8 cellular contexts compared by ENCODE assay signal in genomic region chr9:114156311-114156657, GRCh38. TPM values are rescaled to one million over a fixed set of nuclear protein-coding genes. Genes with fewer than 3 reads are reported as not detected.
A peak's percentile ranks its signal among the peaks of the same experiment; 100 is the strongest.
DNase-seq lines count a peak whose midpoint lies in the region; ATAC-seq and TF ChIP-seq lines count a peak whose summit lies in the region.

No MANE protein-coding gene starts in this region.

- no peak overlapping the region for H3K27ac Mint-ChIP-seq in MCF 10A (ENCODE audit: low read depth, unreplicated experiment)

- TF ChIP-seq CTCF in MCF 10A (IDR thresholded peaks at IDR 0.05; ENCODE audit: unreplicated experiment) (no peak), liver (IDR thresholded peaks at IDR 0.05; ENCODE audit: low read depth, low read length, missing input control) (no peak)

- H3K27ac ChIP-seq in ACC112 (ENCODE audit: low read depth, low read length), result no peak overlapping the region
- peak overlapping the region; percentile 78 to 87 for H3K27ac ChIP-seq in liver (ENCODE audit: low read depth in 1 of 2, low read length in 2 of 2)
- H3K27ac ChIP-seq in stomach smooth muscle (ENCODE audit: low read length), result peak overlapping the region; percentile 37

- DNase-seq in NCI-H69 (lab: John Stamatoyannopoulos, UW), result peak; percentile 43
- DNase-seq in MCF 10A (ENCODE audit: unreplicated experiment), result no peak
- no peak for DNase-seq in NCI-H128 (lab: John Stamatoyannopoulos, UW; ENCODE audit: unreplicated experiment)
- no peak for DNase-seq in SHP77 (lab: John Stamatoyannopoulos, UW)

- BruUV-seq in MCF 10A (replicated peaks; lab: Mats Ljungman, UMichigan), result no TSS peak

- TF ChIP-seq RAD21 in liver (IDR thresholded peaks at IDR 0.05), result no peak

- no peaks in the 10 kb centered on the region for H3K9me3 Mint-ChIP-seq in MCF 10A (ENCODE audit: unreplicated experiment)

- H3K27me3 ChIP-seq in ACC112 (ENCODE audit: insufficient read depth, low read length), result peaks cover 26% of the 10 kb centered on the region
- no peaks in the 10 kb centered on the region for H3K27me3 ChIP-seq in liver (ENCODE audit: control insufficient read depth in 4 of 4, insufficient read depth in 4 of 4, low read length in 3 of 4)
- H3K27me3 ChIP-seq in stomach smooth muscle (ENCODE audit: control insufficient read depth in 1 of 2, insufficient read depth in 2 of 2, low read length in 2 of 2), result peaks cover 27 to 31% of the 10 kb centered on the region in 2 donors

- H3K4me1 ChIP-seq in ACC112 (ENCODE audit: control insufficient read depth, insufficient read depth, low read length, unreplicated experiment), result peaks cover 12% of the 10 kb centered on the region
- peaks cover 8 to 66% (median 41%) of the 10 kb centered on the region in 4 donors for H3K4me1 ChIP-seq in liver (ENCODE audit: control insufficient read depth in 4 of 4, insufficient read depth in 4 of 4, low read length in 3 of 4)
- peaks cover 52% of the 10 kb centered on the region for H3K4me1 ChIP-seq in stomach smooth muscle (ENCODE audit: control insufficient read depth, insufficient read depth, low read length)

- peak overlapping the region; percentile 70 for H3K4me3 Mint-ChIP-seq in MCF 10A (ENCODE audit: unreplicated experiment)

- H3K27me3 Mint-ChIP-seq in MCF 10A (ENCODE audit: insufficient read depth, unreplicated experiment), result peaks cover 47% of the 10 kb centered on the region

- peak overlapping the region; percentile 81 for H3K4me3 ChIP-seq in ACC112 (ENCODE audit: low read depth, low read length)
- H3K4me3 ChIP-seq in liver (ENCODE audit: low read depth in 1 of 3, low read length in 3 of 3), result peak overlapping the region; percentile 65 to 82 (median 68)
- peak overlapping the region; percentile 55 to 76 for H3K4me3 ChIP-seq in stomach smooth muscle (ENCODE audit: low read length in 2 of 2)

- peak overlapping the region; percentile 59 for H2AFZ ChIP-seq in ACC112 (ENCODE audit: low read length, unreplicated experiment)

- WGBS in liver, result 1% methylated on average over 19 of the region's 19 CpGs

- H3K36me3 ChIP-seq in ACC112 (ENCODE audit: insufficient read depth, low read length), result no peaks in the 10 kb centered on the region
- H3K36me3 ChIP-seq in liver (ENCODE audit: control insufficient read depth in 4 of 4, insufficient read depth in 3 of 4, low read depth in 1 of 4, low read length in 3 of 4), result no peaks in the 10 kb centered on the region
- H3K36me3 ChIP-seq in stomach smooth muscle (ENCODE audit: control insufficient read depth in 2 of 2, insufficient read depth in 2 of 2, low read length in 2 of 2), result no peaks in the 10 kb centered on the region

- peaks cover 7% of the 10 kb centered on the region for H3K4me1 Mint-ChIP-seq in MCF 10A (ENCODE audit: insufficient read depth, unreplicated experiment)

- no peaks in the 10 kb centered on the region for H3K79me2 ChIP-seq in ACC112 (ENCODE audit: control insufficient read depth, insufficient read depth, low read length, unreplicated experiment)

- no peak for ATAC-seq in HG02759 (IDR thresholded peaks at IDR 0.05; ENCODE audit: unreplicated experiment)

- H3K9me3 ChIP-seq in liver (ENCODE audit: control insufficient read depth in 4 of 4, low read length in 3 of 4) (no peaks in the 10 kb centered on the region), stomach smooth muscle (ENCODE audit: control insufficient read depth in 2 of 2, low read length in 2 of 2) (no peaks in the 10 kb centered on the region)

- intact Hi-C loops in MCF 10A (cut with micrococcal nuclease), result loop anchor here (10.0 kb wide), 1 partner anchor 51 kb away; no protein-coding TSS in a partner anchor

- no peaks in the 10 kb centered on the region for H3K36me3 Mint-ChIP-seq in MCF 10A (ENCODE audit: insufficient read depth, unreplicated experiment)

- POLR2A ChIA-PET in MCF 10A (lab: Yijun Ruan, JAX), result no interaction called here

- CTCF ChIA-PET in MCF 10A (lab: Yijun Ruan, JAX), result interaction anchor here (0.6 to 10.7 kb wide), 8 partner anchors 8 to 169 kb away, joined by 3 to 150 read pairs (median 11); no protein-coding TSS in a partner anchor

- H3K9ac ChIP-seq in liver (ENCODE audit: low read depth in 1 of 2, low read length in 2 of 2), result peak overlapping the region; percentile 7 to 67
- peak overlapping the region; percentile 36 to 54 for H3K9ac ChIP-seq in stomach smooth muscle (ENCODE audit: low read length in 2 of 2)

TF ChIP-seq in liver, 16 proteins besides CTCF, POLR2A, EP300 and RAD21:
- TF ChIP-seq ZBTB33 (IDR thresholded peaks at IDR 0.05), result no peak
- TF ChIP-seq HNF4G (IDR thresholded peaks at IDR 0.05), result no peak
- no peak for TF ChIP-seq HNF4A (conservative IDR thresholded peaks at IDR 0.05)
- TF ChIP-seq FOXA2 (IDR thresholded peaks at IDR 0.05), result no peak
- no peak for TF ChIP-seq JUND (IDR thresholded peaks at IDR 0.05)

RNA-seq across cellular contexts. Expression of gene COL27A1, which starts 0.9 kb away (rescaled TPM):
- total RNA-seq in MCF 10A (2022) (1.3 and 2.9 TPM in 2 replicates), liver (10 to 100 TPM; 13.3 to 20.4 TPM)
- polyA plus RNA-seq in liver, result 10 to 100 TPM in 1 of 2 donors, 1 to 10 TPM in 1; 7.0 to 10.7 TPM

RNA-seq across cellular contexts. Expression of gene KIF12, which starts 57.2 kb away (rescaled TPM):
- total RNA-seq in MCF 10A (2022) (not detected in 2 replicates), liver (10 to 100 TPM in 1 of 2 donors, 1 to 10 TPM in 1; 3.8 to 11.5 TPM)
- 10 to 100 TPM in 1 of 2 donors, 1 to 10 TPM in 1; 2.9 to 11.8 TPM for polyA plus RNA-seq in liver
